Comparison of ENCODE assay signal across 14 cellular contexts in the genomic region with DNA sequence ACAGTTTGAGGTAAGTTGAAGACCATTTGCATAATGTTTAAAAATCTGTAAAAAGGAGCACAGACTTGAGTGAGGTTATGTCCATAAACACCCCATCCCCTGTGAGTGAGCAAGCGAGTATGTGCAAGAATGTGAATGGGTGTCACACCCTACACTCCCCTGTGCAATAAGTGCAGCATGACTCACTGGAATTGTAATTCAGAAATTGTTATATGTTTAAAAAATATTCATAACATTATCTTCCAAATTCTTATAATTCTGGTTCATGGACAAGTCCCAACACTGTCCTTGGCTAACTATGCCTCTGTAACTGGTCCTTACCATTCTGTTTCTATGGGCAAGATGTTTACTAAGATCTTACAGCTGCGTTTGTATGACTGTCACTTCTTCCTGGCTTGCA.
A peak's percentile ranks its signal among the peaks of the same experiment; 100 is the strongest.
DNase-seq lines count a peak whose midpoint lies in the region; ATAC-seq and TF ChIP-seq lines count a peak whose summit lies in the region.
"Had no signal": no experiment of that assay in that cellular context is flagged by ENCODE, and none has a peak within 500 bp of the region (broad histone marks: within the 10 kb centered on the region; RNA-seq: fewer than 3 reads in every experiment).

No MANE protein-coding gene starts in this region.

- no peaks in the 10 kb centered on the region for H3K27me3 ChIP-seq in GM23248 (replicated peaks; ENCODE audit: insufficient read depth)
- no peaks in the 10 kb centered on the region for H3K27me3 ChIP-seq in trophoblast cell (ENCODE audit: insufficient read depth, low read length)
- no peaks in the 10 kb centered on the region for H3K27me3 ChIP-seq in heart right ventricle
- no peaks in the 10 kb centered on the region for H3K27me3 ChIP-seq in right cardiac atrium (ENCODE audit: control insufficient read depth, insufficient read depth)
- H3K27me3 ChIP-seq: BLaER1 had no signal

- H4K91ac ChIP-seq in trophoblast cell (ENCODE audit: low read depth, low read length), result no peak overlapping the region

- H4K20me1 ChIP-seq in GM23248 (ENCODE audit: insufficient read depth), result no peaks in the 10 kb centered on the region
- H4K20me1 ChIP-seq: BLaER1 had no signal

- no peak overlapping the region for H3K4me2 ChIP-seq in GM23248 (ENCODE audit: unreplicated experiment)
- no peak overlapping the region for H3K4me2 ChIP-seq in trophoblast cell (ENCODE audit: low read length)
- H3K4me2 ChIP-seq: BLaER1 had no signal

- no peak overlapping the region for H2AK5ac ChIP-seq in trophoblast cell (ENCODE audit: low read length)

- ATAC-seq in heart right ventricle (no peak), right cardiac atrium (no peak)

- in situ Hi-C loops in GM23248 (cut with MboI), result no loop called here

- H3K79me1 ChIP-seq in trophoblast cell (ENCODE audit: low read length), result no peaks in the 10 kb centered on the region

- H2BK120ac ChIP-seq in trophoblast cell (ENCODE audit: insufficient read depth, low read length, poor library complexity), result no peak overlapping the region

- H3K18ac ChIP-seq in trophoblast cell (ENCODE audit: low read length), result no peak overlapping the region

- no peaks in the 10 kb centered on the region for H3K36me3 ChIP-seq in GM23248 (ENCODE audit: low read depth)
- no peaks in the 10 kb centered on the region for H3K36me3 ChIP-seq in trophoblast cell (ENCODE audit: control insufficient read depth in 1 of 2, insufficient read depth in 2 of 2, low read length in 2 of 2)
- H3K36me3 ChIP-seq in heart right ventricle, result no peaks in the 10 kb centered on the region
- H3K36me3 ChIP-seq: BLaER1 had no signal

- peak; percentile 26 for DNase-seq in GM23248
- DNase-seq in SW480 (ENCODE audit: low spot score), result peak; percentile 29
- DNase-seq in fibroblast of peridontal ligament (ENCODE audit: extremely low read depth), result peak; percentile 24
- peak; percentile 17 to 61 for DNase-seq in trophoblast cell
- no peak for DNase-seq in heart right ventricle
- DNase-seq in right cardiac atrium, result no peak
- no peak for DNase-seq in DMS53 (lab: John Stamatoyannopoulos, UW)
- DNase-seq: DMS 273 treated with DMSO at 0.1 percent for 48 hours, NCI-H1436, NCI-H2029 treated with DMSO at 0.1 percent for 48 hours, NCI-H510A, NCI-H82, SIG-M5 had no signal

- H2AFZ ChIP-seq in GM23248 (no peak overlapping the region), trophoblast cell (ENCODE audit: insufficient read depth, low read length, poor library complexity) (no peak overlapping the region)

- TF ChIP-seq CTCF in heart right ventricle (IDR thresholded peaks at IDR 0.05), result no peak

- no peaks in the 10 kb centered on the region for H3K9me3 ChIP-seq in GM23248 (ENCODE audit: low read depth)
- H3K9me3 ChIP-seq in trophoblast cell (ENCODE audit: insufficient read depth, low read depth, low read length), result no peaks in the 10 kb centered on the region
- H3K9me3 ChIP-seq in heart right ventricle, result no peaks in the 10 kb centered on the region
- H3K9me3 ChIP-seq in right cardiac atrium (ENCODE audit: control insufficient read depth, low read length), result no peaks in the 10 kb centered on the region
- H3K9me3 ChIP-seq: BLaER1 had no signal

- no peak overlapping the region for H3K4ac ChIP-seq in trophoblast cell (ENCODE audit: low read depth, low read length)

- no peaks in the 10 kb centered on the region for H3K79me2 ChIP-seq in GM23248 (ENCODE audit: insufficient read depth)
- no peaks in the 10 kb centered on the region for H3K79me2 ChIP-seq in trophoblast cell (ENCODE audit: control insufficient read depth, insufficient read depth, low read length, poor library complexity)

- H3K27ac ChIP-seq in GM23248 (no peak overlapping the region), trophoblast cell (ENCODE audit: low read depth, low read length) (no peak overlapping the region), heart right ventricle (no peak overlapping the region), right cardiac atrium (ENCODE audit: low read length) (no peak overlapping the region)
- H3K27ac ChIP-seq: BLaER1 had no signal

- H3K4me1 ChIP-seq in GM23248 (ENCODE audit: insufficient read depth) (peaks cover 33% of the 10 kb centered on the region), trophoblast cell (ENCODE audit: control insufficient read depth in 1 of 2, insufficient read depth in 2 of 2, low read length in 2 of 2) (no peaks in the 10 kb centered on the region), heart right ventricle (peaks cover 0 to 9% (median 0%) of the 10 kb centered on the region in 9 donors), right cardiac atrium (ENCODE audit: control insufficient read depth, insufficient read depth, low read length) (no peaks in the 10 kb centered on the region)
- H3K4me1 ChIP-seq: BLaER1 had no signal

- no peak overlapping the region for H3K23ac ChIP-seq in trophoblast cell (ENCODE audit: low read length)

- WGBS in GM23248 (ENCODE audit: low coverage in 1 of 2, low lambda C conversion rate in 2 of 2, missing lambda C conversion rate in 2 of 2), 2 experiments, result 60 to 74% methylated on average over 2 of the region's 2 CpGs
- WGBS in trophoblast cell (ENCODE audit: extremely low coverage, insufficient coverage, insufficient read length), result no CpG with 5 or more reads among the region's 2 CpGs
- WGBS in heart right ventricle, 2 donors, result 89 to 92% methylated on average over 2 of the region's 2 CpGs
- WGBS in right cardiac atrium, result 86% methylated on average over 2 of the region's 2 CpGs

- H2BK5ac ChIP-seq in trophoblast cell (ENCODE audit: low read depth, low read length, poor library complexity), result no peak overlapping the region

- no peak overlapping the region for H3K9ac ChIP-seq in GM23248
- no peak overlapping the region for H3K9ac ChIP-seq in trophoblast cell (ENCODE audit: low read length)
- H3K9ac ChIP-seq: BLaER1 had no signal

- intact Hi-C loops in heart right ventricle (cut with DNase I) (no loop called here), right cardiac atrium (cut with DNase I) (no loop called here)

- H4K12ac ChIP-seq in trophoblast cell (ENCODE audit: low read depth, low read length), result no peak overlapping the region

- H3K9me2 ChIP-seq in GM23248 (ENCODE audit: insufficient read depth), result no peaks in the 10 kb centered on the region

- no peak overlapping the region for H4K8ac ChIP-seq in trophoblast cell (ENCODE audit: low read depth, low read length)

- H2BK12ac ChIP-seq in trophoblast cell (ENCODE audit: low read length), result no peak overlapping the region

- no peaks in the 10 kb centered on the region for H3F3A ChIP-seq in GM23248 (ENCODE audit: insufficient read depth)

- H3K14ac ChIP-seq in trophoblast cell (ENCODE audit: low read length), result no peak overlapping the region

- H3K4me3 ChIP-seq in GM23248 (no peak overlapping the region), trophoblast cell (ENCODE audit: low read depth, low read length) (no peak overlapping the region), heart right ventricle (no peak overlapping the region), right cardiac atrium (ENCODE audit: low read length) (no peak overlapping the region)
- H3K4me3 ChIP-seq: BLaER1 had no signal

Comparison
In these comparisons a context has a peak if more than half of its experiments do, and no peak if none do; other contexts are left out.
1. DNase-seq: peak in GM23248 (single experiment), SW480 (single experiment), fibroblast of peridontal ligament (single experiment) and trophoblast cell (2 of 2); none in heart right ventricle (0 of 2), right cardiac atrium (0 of 3) and DMS53 (single experiment).